Comparison of ENCODE assay signal across 11 cellular contexts in genomic region chr20:37337208-37337955, GRCh38. TPM values are rescaled to one million over a fixed set of nuclear protein-coding genes. Genes with fewer than 3 reads are reported as not detected.
DNase-seq lines count a peak whose midpoint lies in the region; ATAC-seq, FAIRE-seq and TF ChIP-seq lines count a peak whose summit lies in the region.
"Had no signal": no experiment of that assay in that cellular context is flagged by ENCODE, and none has a peak within 500 bp of the region (broad histone marks: within the 10 kb centered on the region; RNA-seq: fewer than 3 reads in every experiment).

No MANE protein-coding gene starts in this region.

- no peak overlapping the region for H3K4me3 ChIP-seq in CD8-positive, alpha-beta T cell (ENCODE audit: low read depth, low read length)

- peaks cover 13% of the 10 kb centered on the region for H3K4me1 Mint-ChIP-seq in CD8-positive, alpha-beta T cell (ENCODE audit: low read depth)
- peaks cover 7% of the 10 kb centered on the region for H3K4me1 Mint-ChIP-seq in activated T-helper 17 cell treated with anti-CD3 and anti-CD28 coated beads, Interleukin-2, amount 50 U/mL, for 72 hours
- peaks cover 27% of the 10 kb centered on the region for H3K4me1 Mint-ChIP-seq in nephron

- intact Hi-C loops in CD8-positive, alpha-beta T cell (cut with DNase I, micrococcal nuclease) = no loop called here

- no peaks in the 10 kb centered on the region for H3K9me3 ChIP-seq in CD8-positive, alpha-beta T cell (ENCODE audit: low read length)

- TF ChIP-seq CTCF in CD8-positive, alpha-beta T cell (IDR thresholded peaks at IDR 0.05) = no peak
- no peak for TF ChIP-seq CTCF in nephron (IDR thresholded peaks at IDR 0.05; ENCODE audit: unreplicated experiment in 3 of 3)
- TF ChIP-seq CTCF in GM20000 (IDR thresholded peaks at IDR 0.05; ENCODE audit: extremely low read depth, missing control alignments) = no peak

- no peak overlapping the region for H3K27ac ChIP-seq in CD8-positive, alpha-beta T cell (ENCODE audit: low read depth, low read length)
- H3K27ac ChIP-seq: KMS-11 had no signal

- POLR2A ChIA-PET in CD8-positive, alpha-beta T cell (lab: Charles Lee) = no interaction called here

- no peak overlapping the region for H3K4me3 Mint-ChIP-seq in CD8-positive, alpha-beta T cell
- H3K4me3 Mint-ChIP-seq in activated T-helper 17 cell treated with anti-CD3 and anti-CD28 coated beads, Interleukin-2, amount 50 U/mL, for 72 hours = peak overlapping the region; percentile 50
- H3K4me3 Mint-ChIP-seq in nephron = no peak overlapping the region
- H3K4me3 Mint-ChIP-seq: type B pancreatic cell had no signal

- ATAC-seq in CD8-positive, alpha-beta T cell = no peak
- no peak for ATAC-seq in activated T-helper 17 cell treated with anti-CD3 and anti-CD28 coated beads, Interleukin-2, amount 50 U/mL, for 72 hours (replicated peaks)

- no peaks in the 10 kb centered on the region for H3K27me3 ChIP-seq in CD8-positive, alpha-beta T cell (ENCODE audit: insufficient read depth, low read length)

- CTCF ChIA-PET in CD8-positive, alpha-beta T cell (lab: Charles Lee) = no interaction called here

- H3K9me3 Mint-ChIP-seq in CD8-positive, alpha-beta T cell = no peaks in the 10 kb centered on the region
- no peaks in the 10 kb centered on the region for H3K9me3 Mint-ChIP-seq in activated T-helper 17 cell treated with anti-CD3 and anti-CD28 coated beads, Interleukin-2, amount 50 U/mL, for 72 hours
- H3K9me3 Mint-ChIP-seq in nephron = no peaks in the 10 kb centered on the region
- H3K9me3 Mint-ChIP-seq: type B pancreatic cell had no signal

- no peaks in the 10 kb centered on the region for H3K36me3 ChIP-seq in CD8-positive, alpha-beta T cell (ENCODE audit: insufficient read depth, low read length)

- peak overlapping the region; percentile 37 for H3K27ac Mint-ChIP-seq in CD8-positive, alpha-beta T cell
- peak overlapping the region; percentile 15 for H3K27ac Mint-ChIP-seq in activated T-helper 17 cell treated with anti-CD3 and anti-CD28 coated beads, Interleukin-2, amount 50 U/mL, for 72 hours
- peak overlapping the region in 2 of 3 experiments; percentile 27 to 63 for H3K27ac Mint-ChIP-seq in nephron
- H3K27ac Mint-ChIP-seq: type B pancreatic cell had no signal

- no peaks in the 10 kb centered on the region for H3K36me3 Mint-ChIP-seq in CD8-positive, alpha-beta T cell
- H3K36me3 Mint-ChIP-seq in activated T-helper 17 cell treated with anti-CD3 and anti-CD28 coated beads, Interleukin-2, amount 50 U/mL, for 72 hours (ENCODE audit: low read depth) = no peaks in the 10 kb centered on the region
- H3K36me3 Mint-ChIP-seq in nephron (ENCODE audit: low read depth) = no peaks in the 10 kb centered on the region
- H3K36me3 Mint-ChIP-seq: type B pancreatic cell had no signal

- H3K4me1 ChIP-seq in CD8-positive, alpha-beta T cell (ENCODE audit: insufficient read depth, low read length) = peaks cover 11% of the 10 kb centered on the region

- no peaks in the 10 kb centered on the region for H3K27me3 Mint-ChIP-seq in CD8-positive, alpha-beta T cell (ENCODE audit: low read depth)
- H3K27me3 Mint-ChIP-seq in activated T-helper 17 cell treated with anti-CD3 and anti-CD28 coated beads, Interleukin-2, amount 50 U/mL, for 72 hours = no peaks in the 10 kb centered on the region
- H3K27me3 Mint-ChIP-seq in nephron (ENCODE audit: low read depth) = peaks cover 13% of the 10 kb centered on the region
- H3K27me3 Mint-ChIP-seq: type B pancreatic cell had no signal

- DNase-seq in CD8-positive, alpha-beta T cell = peak in 1 of 7 experiments; percentile 11
- DNase-seq in GM19239 (ENCODE audit: insufficient read length, low spot score) (no peak), GM20000 (ENCODE audit: low spot score) (no peak), D341Med (ENCODE audit: low spot score) (no peak)
- DNase-seq in activated effector memory CD4-positive, alpha-beta T cell treated with Interleukin-2 at 50 U/mL for 16 hours = no peak
- DNase-seq: DMS153, NCI-H2081 had no signal

- FAIRE-seq in GM19239 (lab: Jason Lieb, UNC) = peak; percentile 80

RNA-seq across cellular contexts. Expression of gene SRC, which starts 8.6 kb away (rescaled TPM):
- 1 to 10 TPM in 1 of 2 experiments, under 1 TPM in 1; 0.84 to 2.3 TPM for total RNA-seq in CD8-positive, alpha-beta T cell
- 1 to 10 TPM; 5.1 to 6.4 TPM for total RNA-seq in activated T-helper 17 cell treated with anti-CD3 and anti-CD28 coated beads, Interleukin-2, amount 50 U/mL, for 72 hours

RNA-seq across cellular contexts. Expression of gene MANBAL, which starts 47.9 kb away (rescaled TPM):
- total RNA-seq in CD8-positive, alpha-beta T cell = 1 to 10 TPM; 4.0 to 6.3 TPM
- total RNA-seq in activated T-helper 17 cell treated with anti-CD3 and anti-CD28 coated beads, Interleukin-2, amount 50 U/mL, for 72 hours = 10 to 100 TPM; 10.5 to 14.0 TPM
